ENCODE assay signal across 25 cellular contexts in the genomic region with DNA sequence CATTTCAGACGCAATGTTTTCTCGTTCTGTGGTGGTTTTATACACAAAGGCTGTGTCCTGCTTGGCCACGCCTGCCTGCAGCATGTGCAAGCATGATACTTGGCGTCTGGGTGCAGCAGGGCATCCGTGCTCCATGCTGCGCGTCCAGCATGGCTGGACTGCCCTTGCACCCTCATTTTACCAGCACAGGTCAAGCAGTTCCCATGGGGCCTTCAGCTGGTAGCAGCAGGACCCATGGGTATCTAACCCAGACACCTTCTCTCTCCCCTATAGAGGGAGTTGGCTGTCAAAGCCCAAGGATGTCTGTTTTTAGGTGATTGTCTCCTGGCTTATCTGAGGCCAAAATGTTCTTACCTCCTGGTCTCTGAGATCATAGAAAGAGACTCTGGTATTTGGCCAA.
"Had no signal": no experiment of that assay in that cellular context is flagged by ENCODE, and none has a peak within 500 bp of the region (broad histone marks: within the 10 kb centered on the region; RNA-seq: fewer than 3 reads in every experiment).

No MANE protein-coding gene starts in this region.

- H3K36me3 ChIP-seq: breast epithelium, heart right ventricle, sigmoid colon, thoracic aorta, vagina had no signal

- H3K27me3 ChIP-seq: sigmoid colon, vagina had no signal

- H3K4me3 ChIP-seq: breast epithelium, heart right ventricle, sigmoid colon, thoracic aorta, vagina had no signal

- DNase-seq: activated CD4-positive, alpha-beta T cell treated with anti-CD3 and anti-CD28 coated beads, Interleukin-2, amount 10 ng/mL, durations not matched to agents 7 days and 5 days; activated CD8-positive, alpha-beta T cell treated with anti-CD3 and anti-CD28 coated beads for 36 hours; activated naive CD4-positive, alpha-beta T cell treated with anti-CD3 and anti-CD28 coated beads for 36 hours; activated naive CD8-positive, alpha-beta T cell treated with anti-CD3 and anti-CD28 coated beads, Interleukin-2, amount 10 ng/mL, durations not matched to agents 7 days and 5 days; activated T-cell treated with anti-CD3 and anti-CD28 coated beads, Interleukin-2, amount 50 U/mL, for 4 hours; amniotic stem cell; effector memory CD4-positive, alpha-beta T cell; foreskin fibroblast; heart right ventricle; islet precursor cell; left colon; mesenchymal stem cell; naive B cell; occipital lobe; sigmoid colon; stimulated activated CD4-positive, alpha-beta T cell treated with anti-CD3 and anti-CD28 coated beads, Interleukin-4, amount 100 ng/mL, for 1 hour; stimulated activated naive CD4-positive, alpha-beta T cell; T-helper 17 cell had no signal

- H3K9me3 ChIP-seq: breast epithelium, sigmoid colon, thoracic aorta, vagina had no signal

- H3K36me3 Mint-ChIP-seq: activated naive CD8-positive, alpha-beta T cell treated with anti-CD3 and anti-CD28 coated beads, Interleukin-2, amount 10 ng/mL, durations not matched to agents 7 days and 5 days; naive B cell; type B pancreatic cell had no signal

- H3K9me3 Mint-ChIP-seq: activated CD4-positive, alpha-beta T cell treated with anti-CD3 and anti-CD28 coated beads, Interleukin-2, amount 10 ng/mL, durations not matched to agents 7 days and 5 days; activated CD8-positive, alpha-beta T cell treated with anti-CD3 and anti-CD28 coated beads for 36 hours; activated naive CD4-positive, alpha-beta T cell treated with anti-CD3 and anti-CD28 coated beads for 36 hours; activated T-cell treated with anti-CD3 and anti-CD28 coated beads, Interleukin-2, amount 50 U/mL, for 4 hours; activated T-helper 2 cell treated with anti-CD3 and anti-CD28 coated beads, Interferon-gamma antibody, Interleukin-2, Interleukin-4, amounts not matched to agents 10 μg/mL and 5 μg/mL and 100 μg/mL, durations not matched to agents 14 hours and 24 hours and 36 hours; central memory CD8-positive, alpha-beta T cell had no signal

- H3K27ac Mint-ChIP-seq: activated CD4-positive, alpha-beta T cell treated with anti-CD3 and anti-CD28 coated beads, Interleukin-2, amount 10 ng/mL, durations not matched to agents 7 days and 5 days; activated CD8-positive, alpha-beta T cell treated with anti-CD3 and anti-CD28 coated beads for 36 hours; activated naive CD4-positive, alpha-beta T cell treated with anti-CD3 and anti-CD28 coated beads for 36 hours; activated naive CD8-positive, alpha-beta T cell treated with anti-CD3 and anti-CD28 coated beads, Interleukin-2, amount 10 ng/mL, durations not matched to agents 7 days and 5 days; activated T-helper 2 cell treated with anti-CD3 and anti-CD28 coated beads, Interferon-gamma antibody, Interleukin-2, Interleukin-4, amounts not matched to agents 10 μg/mL and 5 μg/mL and 100 μg/mL, durations not matched to agents 14 hours and 24 hours and 36 hours; naive B cell; T-helper 17 cell; type B pancreatic cell had no signal

- H3K27ac ChIP-seq: breast epithelium, heart right ventricle, sigmoid colon, thoracic aorta had no signal

- ATAC-seq: activated CD4-positive, CD25-positive, alpha-beta regulatory T cell treated with anti-CD3 and anti-CD28 coated beads, Interleukin-2, amount 50 U/mL, for 24 hours; activated CD8-positive, alpha-beta T cell treated with anti-CD3 and anti-CD28 coated beads for 36 hours; left colon; T-helper 17 cell had no signal

- H3K4me3 Mint-ChIP-seq: activated CD4-positive, alpha-beta T cell treated with anti-CD3 and anti-CD28 coated beads, Interleukin-2, amount 10 ng/mL, durations not matched to agents 7 days and 5 days; activated CD8-positive, alpha-beta T cell treated with anti-CD3 and anti-CD28 coated beads for 36 hours; activated naive CD4-positive, alpha-beta T cell treated with anti-CD3 and anti-CD28 coated beads for 36 hours; activated naive CD8-positive, alpha-beta T cell treated with anti-CD3 and anti-CD28 coated beads, Interleukin-2, amount 10 ng/mL, durations not matched to agents 7 days and 5 days; activated T-cell treated with anti-CD3 and anti-CD28 coated beads, Interleukin-2, amount 50 U/mL, for 4 hours; central memory CD8-positive, alpha-beta T cell; type B pancreatic cell had no signal
